ENCODE assay signal across 8 cellular contexts in genomic region chr22:38069372-38070249, GRCh38. TPM values are rescaled to one million over a fixed set of nuclear protein-coding genes. Genes with fewer than 3 reads are reported as not detected.
A peak's percentile ranks its signal among the peaks of the same experiment; 100 is the strongest.
DNase-seq lines count a peak whose midpoint lies in the region; ATAC-seq and TF ChIP-seq lines count a peak whose summit lies in the region.

No MANE protein-coding gene starts in this region.

- CTCF ChIA-PET in activated naive CD4-positive, alpha-beta T cell treated with anti-CD3 and anti-CD28 coated beads for 36 hours (lab: Charles Lee): interaction anchor here (1.0 to 1.7 kb wide), 3 partner anchors 12 to 197 kb away, joined by 3 to 4 read pairs (median 3); partner anchors contain the start of gene PICK1
- CTCF ChIA-PET in CD4-positive, alpha-beta T cell (lab: Charles Lee): interaction anchor here (1.4 kb wide), 1 partner anchor 17 kb away, joined by 3 read pairs; no protein-coding TSS in a partner anchor

- H3K27ac ChIP-seq in cardiac muscle cell: peak overlapping the region; percentile 86
- no peak overlapping the region for H3K27ac ChIP-seq in CD4-positive, alpha-beta T cell (ENCODE audit: low read depth, low read length)

- H3K4me3 Mint-ChIP-seq in activated naive CD4-positive, alpha-beta T cell treated with anti-CD3 and anti-CD28 coated beads for 36 hours: no peak overlapping the region
- H3K4me3 Mint-ChIP-seq in CD4-positive, alpha-beta T cell: no peak overlapping the region

- H3K27me3 ChIP-seq in cardiac muscle cell: no peaks in the 10 kb centered on the region
- H3K27me3 ChIP-seq in CD4-positive, alpha-beta T cell (ENCODE audit: control insufficient read depth, insufficient read depth, low read length): no peaks in the 10 kb centered on the region

- no peaks in the 10 kb centered on the region for H3K9me3 ChIP-seq in cardiac muscle cell (ENCODE audit: low read depth)
- no peaks in the 10 kb centered on the region for H3K9me3 ChIP-seq in CD4-positive, alpha-beta T cell (ENCODE audit: control insufficient read depth, low read length)

- H3K36me3 Mint-ChIP-seq in activated naive CD4-positive, alpha-beta T cell treated with anti-CD3 and anti-CD28 coated beads for 36 hours (ENCODE audit: low read depth): peaks cover 25% of the 10 kb centered on the region
- H3K36me3 Mint-ChIP-seq in CD4-positive, alpha-beta T cell (ENCODE audit: low read depth): peaks cover 74% of the 10 kb centered on the region

- ATAC-seq in HG03135 (IDR thresholded peaks at IDR 0.05; ENCODE audit: unreplicated experiment): no peak
- ATAC-seq in CD4-positive, alpha-beta T cell (ENCODE audit: poor library complexity): no peak

- H3K4me1 ChIP-seq in cardiac muscle cell (ENCODE audit: low read depth): peaks cover 34% of the 10 kb centered on the region

- peaks cover 26% of the 10 kb centered on the region for H3K36me3 ChIP-seq in cardiac muscle cell

- no peak overlapping the region for H3K27ac Mint-ChIP-seq in activated naive CD4-positive, alpha-beta T cell treated with anti-CD3 and anti-CD28 coated beads for 36 hours
- no peak overlapping the region for H3K27ac Mint-ChIP-seq in CD4-positive, alpha-beta T cell

- DNase-seq in SK-N-DZ (ENCODE audit: low spot score): peak; percentile 33
- peak; percentile 58 to 84 for DNase-seq in cardiac muscle cell (ENCODE audit: low read depth in 1 of 2, low spot score in 1 of 2)
- peak; percentile 7 for DNase-seq in skeletal muscle cell (ENCODE audit: low read depth)
- no peak for DNase-seq in activated naive CD4-positive, alpha-beta T cell treated with anti-CD3 and anti-CD28 coated beads for 36 hours
- no peak for DNase-seq in NCI-H226
- DNase-seq in CD4-positive, alpha-beta T cell: no peak

- no peaks in the 10 kb centered on the region for H3K9me3 Mint-ChIP-seq in activated naive CD4-positive, alpha-beta T cell treated with anti-CD3 and anti-CD28 coated beads for 36 hours
- no peaks in the 10 kb centered on the region for H3K9me3 Mint-ChIP-seq in CD4-positive, alpha-beta T cell

- TF ChIP-seq CTCF in GM12874 (IDR thresholded peaks at IDR 0.05; ENCODE audit: insufficient read depth, low read depth, low read length) (peak; percentile 31; the same call in 1 of the 2 replicates), cardiac muscle cell (IDR thresholded peaks at IDR 0.05; ENCODE audit: low read depth, low read length) (peak; percentile 42)
- no peak for TF ChIP-seq CTCF in CD4-positive, alpha-beta T cell (IDR thresholded peaks at IDR 0.05)

- H3K4me3 ChIP-seq in cardiac muscle cell: no peak overlapping the region
- H3K4me3 ChIP-seq in skeletal muscle cell (ENCODE audit: low read depth, low read length): no peak overlapping the region

- H3K27me3 Mint-ChIP-seq in activated naive CD4-positive, alpha-beta T cell treated with anti-CD3 and anti-CD28 coated beads for 36 hours (ENCODE audit: low read depth): no peaks in the 10 kb centered on the region
- no peaks in the 10 kb centered on the region for H3K27me3 Mint-ChIP-seq in CD4-positive, alpha-beta T cell

- H3K4me1 Mint-ChIP-seq in activated naive CD4-positive, alpha-beta T cell treated with anti-CD3 and anti-CD28 coated beads for 36 hours (ENCODE audit: low read depth): no peaks in the 10 kb centered on the region
- H3K4me1 Mint-ChIP-seq in CD4-positive, alpha-beta T cell (ENCODE audit: low read depth): no peaks in the 10 kb centered on the region

- intact Hi-C loops in activated naive CD4-positive, alpha-beta T cell treated with anti-CD3 and anti-CD28 coated beads for 36 hours (cut with micrococcal nuclease): no loop called here
- intact Hi-C loops in CD4-positive, alpha-beta T cell (cut with DNase I, micrococcal nuclease): no loop called here

- POLR2A ChIA-PET in CD4-positive, alpha-beta T cell (lab: Charles Lee): no interaction called here

RNA-seq across cellular contexts. Expression of gene PICK1, which starts 12.4 kb away (rescaled TPM):
- 34.4 and 37.6 TPM in 2 replicates for polyA plus RNA-seq in SK-N-DZ (2014; cell fraction: cytosol; rRNA removed)
- 139 and 169 TPM in 2 replicates for polyA plus RNA-seq in SK-N-DZ (2014; cell fraction: nucleus; rRNA removed)
- total RNA-seq in cardiac muscle cell: 57.8 and 62.4 TPM in 2 replicates
- 51.7 and 60.4 TPM in 2 replicates for polyA plus RNA-seq in cardiac muscle cell
- total RNA-seq in activated naive CD4-positive, alpha-beta T cell treated with anti-CD3 and anti-CD28 coated beads for 36 hours: 10 to 100 TPM; 17.9 to 22.1 TPM
- 10 to 100 TPM; 21.2 to 25.6 TPM for total RNA-seq in CD4-positive, alpha-beta T cell

RNA-seq across cellular contexts. Expression of gene SLC16A8, which starts 14.4 kb away (rescaled TPM):
- polyA plus RNA-seq in SK-N-DZ (2014; cell fraction: cytosol; rRNA removed): not detected in 2 replicates
- not detected in 2 replicates for polyA plus RNA-seq in SK-N-DZ (2014; cell fraction: nucleus; rRNA removed)
- total RNA-seq in cardiac muscle cell: 0.60 and 1.0 TPM in 2 replicates
- 1.7 and 3.7 TPM in 2 replicates for polyA plus RNA-seq in cardiac muscle cell
- not detected for total RNA-seq in activated naive CD4-positive, alpha-beta T cell treated with anti-CD3 and anti-CD28 coated beads for 36 hours
- total RNA-seq in CD4-positive, alpha-beta T cell: not detected

RNA-seq across cellular contexts. Expression of gene BAIAP2L2, which starts 40.9 kb away (rescaled TPM):
- polyA plus RNA-seq in SK-N-DZ (2014; cell fraction: cytosol; rRNA removed): 1.3 and 1.9 TPM in 2 replicates
- polyA plus RNA-seq in SK-N-DZ (2014; cell fraction: nucleus; rRNA removed): 2.5 and 5.6 TPM in 2 replicates
- 2.3 and 2.8 TPM in 2 replicates for total RNA-seq in cardiac muscle cell
- 1.2 and 1.3 TPM in 2 replicates for polyA plus RNA-seq in cardiac muscle cell
- total RNA-seq in activated naive CD4-positive, alpha-beta T cell treated with anti-CD3 and anti-CD28 coated beads for 36 hours: 1 to 10 TPM; 1.2 to 1.6 TPM
- 1 to 10 TPM in 1 of 2 experiments, under 1 TPM in 1; 0.45 to 1.0 TPM for total RNA-seq in CD4-positive, alpha-beta T cell

Comparison
In these comparisons a context has a peak if more than half of its experiments do, and no peak if none do; other contexts are left out.
1. DNase-seq: peak in SK-N-DZ (single experiment), cardiac muscle cell (2 of 2) and skeletal muscle cell (single experiment); none in activated naive CD4-positive, alpha-beta T cell treated with anti-CD3 and anti-CD28 coated beads for 36 hours (single experiment), NCI-H226 (single experiment) and CD4-positive, alpha-beta T cell (0 of 10).